Comparison of ENCODE assay signal across 8 cellular contexts in the genomic region with DNA sequence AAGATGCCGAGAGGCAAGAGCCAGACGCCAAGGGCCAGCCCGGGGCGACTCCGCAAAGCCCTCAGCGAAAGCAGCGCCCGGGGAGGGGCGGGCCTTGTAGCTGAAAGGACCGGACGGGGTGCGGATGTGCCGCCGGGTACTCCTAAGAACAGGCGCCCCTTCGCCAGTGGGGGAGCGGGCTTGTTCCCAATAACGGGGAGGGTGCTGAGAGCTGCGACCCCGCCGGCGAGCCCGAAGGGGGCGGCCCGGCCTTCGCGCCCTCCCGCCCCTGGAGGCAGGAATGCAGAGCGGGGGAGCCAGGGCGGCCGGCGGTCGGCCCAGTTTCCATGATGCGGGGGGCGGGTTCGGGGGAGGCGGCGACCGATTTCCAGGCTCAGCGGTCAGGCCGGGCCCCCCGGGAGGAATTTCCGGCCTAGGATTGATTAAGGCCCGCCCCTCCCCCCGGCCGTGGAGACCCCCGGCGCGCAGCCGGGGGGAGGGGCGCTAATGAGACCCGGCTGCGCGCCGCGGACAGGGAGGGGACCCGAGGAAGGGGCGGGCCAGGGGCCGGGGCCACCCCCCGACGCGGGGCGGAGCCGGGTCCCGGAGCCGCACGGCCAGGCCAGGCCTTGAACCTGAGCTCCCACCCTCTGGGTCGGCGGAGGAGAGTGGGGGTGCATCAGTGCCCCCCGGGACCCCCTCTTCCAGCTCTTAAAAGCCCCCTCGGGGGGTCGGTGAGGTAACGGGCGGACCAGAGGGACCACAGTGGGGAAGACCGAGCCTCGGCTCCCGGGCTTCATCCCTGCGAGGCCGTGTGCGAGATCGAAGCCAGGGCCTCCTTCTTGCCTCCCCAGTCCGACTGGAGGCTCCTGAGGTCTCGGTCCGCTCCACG. TPM values are rescaled to one million over a fixed set of nuclear protein-coding genes. Genes with fewer than 3 reads are reported as not detected.
DNase-seq lines count a peak whose midpoint lies in the region; ATAC-seq and TF ChIP-seq lines count a peak whose summit lies in the region.

No MANE protein-coding gene starts in this region.

- H3K9me3 ChIP-seq in gastrocnemius medialis: no peaks in the 10 kb centered on the region

- ATAC-seq in gastrocnemius medialis (peak; percentile 56 to 62), GM18909 (IDR thresholded peaks at IDR 0.05; ENCODE audit: poor library complexity, unreplicated experiment) (no peak)

- H3K27ac ChIP-seq in gastrocnemius medialis: peak overlapping the region; percentile 71 to 82 (median 78)

- peak; percentile 19 for DNase-seq in NCI-H345 (lab: John Stamatoyannopoulos, UW)
- no peak for DNase-seq in NCI-H345 treated with DMSO at 0.1 percent for 48 hours (lab: John Stamatoyannopoulos, UW; ENCODE audit: unreplicated experiment)
- peak in 4 of 5 donors; percentile 27 to 60 (median 40) for DNase-seq in T-helper 1 cell
- DNase-seq in amniotic stem cell (lab: John Stamatoyannopoulos, UW): peak; percentile 80
- peak; percentile 94 for DNase-seq in hepatic stellate cell (ENCODE audit: low spot score)
- DNase-seq in gastrocnemius medialis: peak; percentile 22 to 33
- DNase-seq in pons (ENCODE audit: low spot score): no peak

- peak; percentile 59 to 85 (median 77) for TF ChIP-seq CTCF in gastrocnemius medialis (IDR thresholded peaks at IDR 0.05 in 4 of 5, conservative IDR thresholded peaks at IDR 0.05 in 1 of 5)

- intact Hi-C loops in gastrocnemius medialis (cut with DNase I; ENCODE audit: low total_unique reads): loop anchor here (2.0 to 5.0 kb wide), 3 partner anchors 56 to 242 kb away; partner anchors contain the start of gene SRSF4

- H3K4me1 ChIP-seq in gastrocnemius medialis: peaks cover 0 to 22% of the 10 kb centered on the region in 2 donors

- peak overlapping the region; percentile 55 to 80 (median 62) for H3K4me3 ChIP-seq in gastrocnemius medialis

- no peaks in the 10 kb centered on the region for H3K36me3 ChIP-seq in gastrocnemius medialis

- in situ Hi-C loops in gastrocnemius medialis (cut with MboI; ENCODE audit: low sequenced_read_pairs in 4 of 4): no loop called here

- peaks cover 30 to 46% (median 33%) of the 10 kb centered on the region in 3 donors for H3K27me3 ChIP-seq in gastrocnemius medialis

- TF ChIP-seq POLR2A in gastrocnemius medialis (IDR thresholded peaks at IDR 0.05): peak; percentile 44 to 55

RNA-seq across cellular contexts. Expression of gene TMEM200B, which starts 0.9 kb away (rescaled TPM):
- 1 to 10 TPM in 3 of 4 donors, under 1 TPM in 1; 0.92 to 3.3 (median 1.6) TPM for total RNA-seq in gastrocnemius medialis

RNA-seq across cellular contexts. Expression of gene SRSF4, which starts 57.1 kb away (rescaled TPM):
- total RNA-seq in gastrocnemius medialis: 10 to 100 TPM; 42.4 to 72.5 (median 65.4) TPM

Comparison
In these comparisons a context has a peak if more than half of its experiments do, and no peak if none do; other contexts are left out.
1. DNase-seq: peak in NCI-H345 (single experiment), T-helper 1 cell (4 of 5), amniotic stem cell (single experiment), hepatic stellate cell (single experiment) and gastrocnemius medialis (2 of 2); none in NCI-H345 treated with DMSO at 0.1 percent for 48 hours (single experiment) and pons (single experiment).